Comparison of ENCODE assay signal across 16 cellular contexts in the genomic region with DNA sequence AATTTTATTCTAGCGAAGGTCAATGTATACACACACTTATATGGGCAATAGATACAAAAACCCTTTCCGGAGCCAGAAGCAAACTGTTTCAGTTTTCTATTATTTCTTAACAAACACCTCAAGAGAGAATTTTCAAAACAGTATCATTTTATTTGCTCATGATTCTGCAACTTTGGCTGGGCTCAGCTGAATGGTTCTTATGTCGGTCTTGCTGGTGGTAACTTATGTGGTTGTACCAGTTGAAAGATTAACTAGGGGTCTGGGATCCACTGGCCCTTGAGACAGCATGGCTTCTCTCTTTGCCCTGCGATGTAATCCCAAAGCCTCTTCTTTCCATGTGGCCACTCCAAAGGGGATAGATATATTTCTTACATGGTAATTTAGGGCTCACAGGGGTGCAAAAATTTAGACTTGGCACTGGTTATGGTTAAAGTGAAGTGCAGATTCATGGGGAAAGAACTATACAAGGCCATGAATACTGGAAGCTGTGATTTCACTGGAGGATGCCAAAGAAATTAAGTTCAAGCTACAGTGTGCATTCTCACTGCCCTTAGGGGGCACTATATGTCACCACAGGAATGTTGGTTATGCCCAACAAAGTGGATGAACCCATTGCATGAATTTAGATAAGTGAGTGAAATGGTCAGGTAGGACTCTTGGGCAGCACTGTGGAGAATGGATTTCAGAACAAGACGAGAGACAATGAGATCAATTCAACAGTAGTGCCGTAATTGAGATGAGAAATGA.
"Had no signal": no experiment of that assay in that cellular context is flagged by ENCODE, and none has a peak within 500 bp of the region (broad histone marks: within the 10 kb centered on the region; RNA-seq: fewer than 3 reads in every experiment).

No MANE protein-coding gene starts in this region.

- H3K9me3 ChIP-seq: body of pancreas, prostate gland, sigmoid colon, transverse colon had no signal

- H3K27ac ChIP-seq: body of pancreas, left ventricle myocardium inferior, prostate gland, sigmoid colon, transverse colon had no signal

- DNase-seq: activated CD4-positive, alpha-beta T cell treated with anti-CD3 and anti-CD28 coated beads, Interleukin-2, amount 50 U/mL, for 4 hours; activated CD4-positive, CD25-positive, alpha-beta regulatory T cell treated with anti-CD3 and anti-CD28 coated beads, Interleukin-2, amount 50 U/mL, for 72 hours; activated effector memory CD4-positive, alpha-beta T cell treated with Interleukin-2 at 50 U/mL for 16 hours; activated T-cell treated with anti-CD3 and anti-CD28 coated beads, Interleukin-2, amount 50 U/mL, for 1 hour; body of pancreas; cortex of kidney; effector CD8-positive, alpha-beta T cell; left ventricle myocardium inferior; mesenchymal stem cell; nephron progenitor cell; sigmoid colon; stimulated activated CD4-positive, alpha-beta T cell treated with anti-CD3 and anti-CD28 coated beads, Interleukin-2, amount 100 ng/mL, for 24 hours; stimulated activated naive CD4-positive, alpha-beta T cell; substantia nigra; transverse colon had no signal

- H3K36me3 ChIP-seq: left ventricle myocardium inferior, prostate gland, sigmoid colon, transverse colon had no signal

- H3K27me3 ChIP-seq: body of pancreas, sigmoid colon, transverse colon had no signal

- ATAC-seq: body of pancreas had no signal

- H3K4me3 ChIP-seq: body of pancreas, left ventricle myocardium inferior, prostate gland, sigmoid colon, transverse colon had no signal

- H3K4me1 ChIP-seq: body of pancreas, left ventricle myocardium inferior, prostate gland, transverse colon had no signal
